31 cellular contexts compared by ENCODE assay signal in the genomic region with DNA sequence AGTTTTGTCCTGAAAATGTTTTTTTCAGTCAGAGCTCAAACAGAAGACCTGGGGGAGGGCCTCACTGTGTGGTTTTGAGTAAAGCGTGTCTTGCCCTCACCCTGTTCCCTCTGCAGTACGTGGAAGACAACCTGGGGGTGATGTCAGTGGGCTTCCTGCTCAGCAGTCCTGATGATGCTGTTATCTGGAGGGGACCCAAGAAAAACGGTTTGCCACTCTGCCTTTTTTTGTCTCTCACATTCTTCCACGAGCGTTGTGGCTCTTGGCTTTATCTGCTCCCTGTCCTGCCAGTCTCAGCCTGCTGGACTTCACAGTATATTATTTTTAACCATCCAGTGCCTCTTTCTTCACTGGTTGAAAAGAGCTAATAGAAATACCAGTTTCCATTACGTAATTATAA. TPM values are rescaled to one million over a fixed set of nuclear protein-coding genes. Genes with fewer than 3 reads are reported as not detected.
A peak's percentile ranks its signal among the peaks of the same experiment; 100 is the strongest.
DNase-seq lines count a peak whose midpoint lies in the region; ATAC-seq, FAIRE-seq and TF ChIP-seq lines count a peak whose summit lies in the region.
"Had no signal": no experiment of that assay in that cellular context is flagged by ENCODE, and none has a peak within 500 bp of the region (broad histone marks: within the 10 kb centered on the region; RNA-seq: fewer than 3 reads in every experiment).

No MANE protein-coding gene starts in this region.

- POLR2A ChIA-PET in HEK293 (lab: Yijun Ruan, JAX): no interaction called here

- H3K36me3 ChIP-seq in HEK293 (ENCODE audit: control insufficient read depth in 2 of 2, insufficient read depth in 1 of 2, low read length in 2 of 2): peaks cover 8 to 69% of the 10 kb centered on the region in 2 experiments; a peak in 2 of 3 replicates
- peaks cover 17% of the 10 kb centered on the region for H3K36me3 ChIP-seq in astrocyte (ENCODE audit: insufficient read depth, low read length)

- DNase-seq in astrocyte (ENCODE audit: low read depth) (peak; percentile 60), fibroblast of the aortic adventitia (ENCODE audit: low read depth) (peak; percentile 22), kidney glomerular epithelial cell (lab: John Stamatoyannopoulos, UW) (peak; percentile 34), islet precursor cell (no peak), progenitor cell of endocrine pancreas (ENCODE audit: low spot score, unreplicated experiment) (no peak)
- DNase-seq in stimulated activated CD4-positive, alpha-beta T cell treated with anti-CD3 and anti-CD28 coated beads, Interleukin-12 subunit alpha, Interleukin-12 subunit beta, amount 100 ng/mL, for 4 hours: no peak
- DNase-seq: activated naive CD4-positive, alpha-beta T cell treated with Interleukin-2 at 50 U/mL for 16 hours; activated T-cell treated with anti-CD3 and anti-CD28 coated beads, Interleukin-2, amount 50 U/mL, for 72 hours; dermis blood vessel endothelial cell; DMS53; endodermal cell; foreskin fibroblast; GDM1; kidney; naive thymus-derived CD8-positive, alpha-beta T cell; NCI-H1092 treated with DMSO at 0.1 percent for 48 hours; NCI-H187; NCI-H510A; psoas muscle; substantia nigra; T1000; upper lobe of left lung had no signal

- H3K36me3 Mint-ChIP-seq in astrocyte (ENCODE audit: low read depth, unreplicated experiment) (peaks cover 6% of the 10 kb centered on the region), progenitor cell of endocrine pancreas (ENCODE audit: insufficient read depth) (peaks cover 22% of the 10 kb centered on the region)

- H3K9me3 ChIP-seq in HEK293 (ENCODE audit: control insufficient read depth, insufficient read depth, low read depth, low read length) (no peaks in the 10 kb centered on the region), astrocyte (ENCODE audit: insufficient read depth, low read depth, low read length) (no peaks in the 10 kb centered on the region)
- H3K9me3 ChIP-seq: psoas muscle, SJSA1, upper lobe of left lung had no signal

- no peaks in the 10 kb centered on the region for H3K9me3 Mint-ChIP-seq in astrocyte (ENCODE audit: unreplicated experiment)
- H3K9me3 Mint-ChIP-seq in progenitor cell of endocrine pancreas (ENCODE audit: low read depth): no peaks in the 10 kb centered on the region
- H3K9me3 Mint-ChIP-seq: activated T-cell treated with anti-CD3 and anti-CD28 coated beads, Interleukin-2, amount 50 U/mL, for 72 hours; endodermal cell; IgD-negative memory B cell; naive thymus-derived CD8-positive, alpha-beta T cell; stimulated activated memory B cell treated with anti-CD40 and anti-IgM and Interleukin-4, amounts not matched to agents 10 μg/mL and 1 μg/mL and 100 μg/mL, for 72 hours; WTC11 had no signal

- H3K27me3 Mint-ChIP-seq in astrocyte (ENCODE audit: low read depth, unreplicated experiment) (no peaks in the 10 kb centered on the region), progenitor cell of endocrine pancreas (no peaks in the 10 kb centered on the region)
- H3K27me3 Mint-ChIP-seq: IgD-negative memory B cell; naive thymus-derived CD8-positive, alpha-beta T cell; stimulated activated memory B cell treated with anti-CD40 and anti-IgM and Interleukin-4, amounts not matched to agents 10 μg/mL and 1 μg/mL and 100 μg/mL, for 72 hours had no signal

- no peak overlapping the region for H3K4me3 ChIP-seq in HEK293 (ENCODE audit: low read depth, low read length)
- no peak overlapping the region for H3K4me3 ChIP-seq in astrocyte (ENCODE audit: insufficient read depth, low read depth, low read length)
- H3K4me3 ChIP-seq in fibroblast of the aortic adventitia (ENCODE audit: low read depth, low read length): no peak overlapping the region
- H3K4me3 ChIP-seq: lung, psoas muscle, SJSA1, upper lobe of left lung had no signal

- no peak for ATAC-seq in HG02884 (IDR thresholded peaks at IDR 0.05; ENCODE audit: unreplicated experiment)
- ATAC-seq: activated T-cell treated with anti-CD3 and anti-CD28 coated beads, Interleukin-2, amount 50 U/mL, for 72 hours; HCT116; naive thymus-derived CD8-positive, alpha-beta T cell; psoas muscle; stimulated activated memory B cell treated with anti-CD40 and anti-IgM and Interleukin-4, amounts not matched to agents 10 μg/mL and 1 μg/mL and 100 μg/mL, for 72 hours; WTC11 had no signal

- peak overlapping the region; percentile 11 for H3K4me2 ChIP-seq in astrocyte (ENCODE audit: low read length)

- FAIRE-seq in astrocyte (lab: Jason Lieb, UNC): peak; percentile 13
- FAIRE-seq: bronchial epithelial cell, kidney had no signal

- H3K4me1 ChIP-seq in HEK293 (ENCODE audit: control insufficient read depth, insufficient read depth, low read length) (no peaks in the 10 kb centered on the region), astrocyte (ENCODE audit: insufficient read depth, low read length) (peaks cover 19% of the 10 kb centered on the region)
- H3K4me1 ChIP-seq: psoas muscle, upper lobe of left lung had no signal

- TF ChIP-seq CTCF in HEK293 (tag by site-specific recombination; IDR thresholded peaks at IDR 0.05): no peak
- no peak for TF ChIP-seq CTCF in astrocyte (IDR thresholded peaks at IDR 0.05; ENCODE audit: insufficient read depth, low read depth, low read length)
- TF ChIP-seq CTCF in fibroblast of the aortic adventitia (IDR thresholded peaks at IDR 0.05; ENCODE audit: insufficient read depth, low read length): no peak
- TF ChIP-seq CTCF in progenitor cell of endocrine pancreas (IDR thresholded peaks at IDR 0.05; ENCODE audit: unreplicated experiment): no peak

- no peaks in the 10 kb centered on the region for H3K27me3 ChIP-seq in astrocyte (ENCODE audit: insufficient read depth, low read length)
- H3K27me3 ChIP-seq: SJSA1, upper lobe of left lung had no signal

- H3K9ac ChIP-seq in astrocyte (ENCODE audit: low read length): no peak overlapping the region

- CTCF ChIA-PET in HEK293 (lab: Yijun Ruan, JAX): interaction anchor here (0.6 to 0.9 kb wide), 2 partner anchors 239 to 241 kb away, joined by 3 to 8 read pairs; no protein-coding TSS in a partner anchor

- H3K27ac Mint-ChIP-seq in astrocyte (ENCODE audit: unreplicated experiment) (peak overlapping the region; percentile 26), progenitor cell of endocrine pancreas (no peak overlapping the region)
- H3K27ac Mint-ChIP-seq: activated T-cell treated with anti-CD3 and anti-CD28 coated beads, Interleukin-2, amount 50 U/mL, for 72 hours; endodermal cell; IgD-negative memory B cell; WTC11 had no signal

- peaks cover 4% of the 10 kb centered on the region for H4K20me1 ChIP-seq in astrocyte (ENCODE audit: insufficient read depth, low read length)

- H3K4me3 Mint-ChIP-seq in astrocyte (ENCODE audit: unreplicated experiment): no peak overlapping the region
- no peak overlapping the region for H3K4me3 Mint-ChIP-seq in progenitor cell of endocrine pancreas (ENCODE audit: low read depth)
- H3K4me3 Mint-ChIP-seq: activated T-cell treated with anti-CD3 and anti-CD28 coated beads, Interleukin-2, amount 50 U/mL, for 72 hours; endodermal cell; IgD-negative memory B cell; naive thymus-derived CD8-positive, alpha-beta T cell; stimulated activated memory B cell treated with anti-CD40 and anti-IgM and Interleukin-4, amounts not matched to agents 10 μg/mL and 1 μg/mL and 100 μg/mL, for 72 hours; WTC11 had no signal

- H2AFZ ChIP-seq in astrocyte (ENCODE audit: low read depth, low read length): no peak overlapping the region

- no peak overlapping the region for H3K27ac ChIP-seq in HEK293 (ENCODE audit: extremely low read depth, low read depth, low read length)
- no peak overlapping the region for H3K27ac ChIP-seq in astrocyte (ENCODE audit: low read depth, low read length)
- H3K27ac ChIP-seq: psoas muscle, SJSA1, upper lobe of left lung had no signal

- H3K4me1 Mint-ChIP-seq in astrocyte (ENCODE audit: low read depth, unreplicated experiment) (peaks cover 19% of the 10 kb centered on the region), progenitor cell of endocrine pancreas (ENCODE audit: low read depth) (no peaks in the 10 kb centered on the region)
- H3K4me1 Mint-ChIP-seq: endodermal cell, WTC11 had no signal

- no peaks in the 10 kb centered on the region for H3K79me2 ChIP-seq in astrocyte (ENCODE audit: insufficient read depth, low read length)

TF ChIP-seq in HEK293, 187 proteins besides CTCF, POLR2A, EP300 and RAD21:
- TF ChIP-seq FEZF1 (tag by site-specific recombination; IDR thresholded peaks at IDR 0.05) (peak; percentile 69), GLI4 (tag by site-specific recombination; IDR thresholded peaks at IDR 0.05) (no peak), ZNF629 (tag by site-specific recombination; IDR thresholded peaks at IDR 0.05) (no peak), ZNF404 (tag by site-specific recombination; IDR thresholded peaks at IDR 0.05) (no peak), IKZF3 (tag by site-specific recombination; IDR thresholded peaks at IDR 0.05) (no peak), ZNF341 (tag by site-specific recombination; IDR thresholded peaks at IDR 0.05; ENCODE audit: low read depth) (no peak)

RNA-seq across cellular contexts. Expression of a gene that starts 12.9 kb away (rescaled TPM):
- 17.4 TPM in 2 replicates for total RNA-seq in astrocyte
- total RNA-seq in fibroblast of the aortic adventitia (ENCODE audit: low replicate concordance): 9.7 and 17.2 TPM in 2 replicates
- 28.1 TPM in 2 replicates for total RNA-seq in progenitor cell of endocrine pancreas

Comparison
In these comparisons a context has a peak if more than half of its experiments do, and no peak if none do; other contexts are left out.
1. DNase-seq: peak in astrocyte (single experiment), fibroblast of the aortic adventitia (single experiment) and kidney glomerular epithelial cell (single experiment); none in stimulated activated CD4-positive, alpha-beta T cell treated with anti-CD3 and anti-CD28 coated beads, Interleukin-12 subunit alpha, Interleukin-12 subunit beta, amount 100 ng/mL, for 4 hours (single experiment), islet precursor cell (single experiment) and progenitor cell of endocrine pancreas (single experiment).